ENCODE assay signal across 14 cellular contexts in the genomic region with DNA sequence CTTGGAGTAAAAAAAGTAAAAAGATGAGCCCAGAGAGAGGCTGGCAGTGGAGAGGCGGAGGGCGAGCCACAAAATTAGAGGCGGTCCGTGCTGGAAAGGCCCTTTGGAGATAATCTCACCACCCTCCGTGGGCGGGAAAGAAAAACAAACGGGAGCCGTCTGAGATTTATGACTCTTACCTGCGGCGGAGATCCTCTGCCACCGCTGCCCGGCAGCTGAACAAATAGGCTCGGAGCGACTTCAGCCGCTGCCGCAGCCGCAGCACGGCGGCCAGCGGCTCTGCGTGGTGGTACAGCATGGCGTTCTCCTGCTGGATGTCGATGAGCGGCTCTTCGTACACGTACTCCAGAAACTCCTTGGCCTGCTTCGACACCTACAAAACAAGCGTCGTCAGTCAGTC.
DNase-seq lines count a peak whose midpoint lies in the region; ATAC-seq, FAIRE-seq and TF ChIP-seq lines count a peak whose summit lies in the region.
"Had no signal": no experiment of that assay in that cellular context is flagged by ENCODE, and none has a peak within 500 bp of the region (broad histone marks: within the 10 kb centered on the region; RNA-seq: fewer than 3 reads in every experiment).

No MANE protein-coding gene starts in this region.

- H3K56ac ChIP-seq in H9 (ENCODE audit: insufficient read length, low read depth, low read length), result no peak overlapping the region

- no peak overlapping the region for H4K91ac ChIP-seq in H9 (ENCODE audit: insufficient read length, low read depth, low read length)

- peak overlapping the region; percentile 45 to 70 (median 56); a peak in 5 of 7 replicates for H3K27ac Mint-ChIP-seq in H9
- H3K27ac Mint-ChIP-seq: activated T-helper 17 cell treated with anti-CD3 and anti-CD28 coated beads, Interleukin-2, amount 50 U/mL, for 72 hours; natural killer cell treated with Interleukin-12 subunit alpha and Interleukin-12 subunit beta and Interleukin-15 and Interleukin-18, amount 100 ng/mL, for 72 hours had no signal

- H4K5ac ChIP-seq in H9 (ENCODE audit: insufficient read length, low read depth, low read length), result no peak overlapping the region

- no peaks in the 10 kb centered on the region for H3K27me3 Mint-ChIP-seq in H9 (ENCODE audit: low read depth)
- H3K27me3 Mint-ChIP-seq: activated T-helper 17 cell treated with anti-CD3 and anti-CD28 coated beads, Interleukin-2, amount 50 U/mL, for 72 hours; natural killer cell treated with Interleukin-12 subunit alpha and Interleukin-12 subunit beta and Interleukin-15 and Interleukin-18, amount 100 ng/mL, for 72 hours had no signal

- H3K9me3 ChIP-seq in H9 (ENCODE audit: control insufficient read depth, low read depth, low read length) (no peaks in the 10 kb centered on the region), pancreas (no peaks in the 10 kb centered on the region)

- H3K23ac ChIP-seq in H9 (ENCODE audit: insufficient read length, low read depth, low read length), result no peak overlapping the region

- no peak overlapping the region for H2BK5ac ChIP-seq in H9 (ENCODE audit: insufficient read length, low read length)

- H2BK20ac ChIP-seq in H9 (ENCODE audit: low read depth, low read length, poor library complexity, severe bottlenecking), result no peak overlapping the region

- no peak for DNase-seq in H9
- peak; percentile 90 for DNase-seq in NCI-H2227 (lab: John Stamatoyannopoulos, UW; ENCODE audit: unreplicated experiment)
- DNase-seq in epithelial cell of prostate (ENCODE audit: low read depth, low spot score), result peak; percentile 5
- peak; percentile 67 to 86 (median 80) for DNase-seq in pancreas
- no peak for DNase-seq in superior temporal gyrus (ENCODE audit: extremely low spot score)
- DNase-seq in amniotic stem cell (lab: John Stamatoyannopoulos, UW), result no peak
- DNase-seq: KBM-7, PC-9, substantia nigra had no signal

- peaks cover 45% of the 10 kb centered on the region in 2 experiments for H3K4me1 Mint-ChIP-seq in H9
- H3K4me1 Mint-ChIP-seq: activated T-helper 17 cell treated with anti-CD3 and anti-CD28 coated beads, Interleukin-2, amount 50 U/mL, for 72 hours had no signal

- peak overlapping the region; percentile 35 for H2BK12ac ChIP-seq in H9 (ENCODE audit: insufficient read length, low read depth, low read length)

- FAIRE-seq in pancreas (lab: Jason Lieb, UNC), result no peak
- FAIRE-seq: GM12878 had no signal

- no CpG with 5 or more reads among the region's 29 CpGs for WGBS in H9 (ENCODE audit: extremely low coverage, insufficient read length, low lambda C conversion rate)
- WGBS in pancreas, 2 donors, result 17 to 25% methylated on average over 29 of the region's 29 CpGs

- H3K4me3 ChIP-seq in pancreas, result peak overlapping the region in 2 of 4 donors; percentile 25 to 29
- H3K4me3 ChIP-seq: GM12878, PC-9 had no signal

- H3K9me3 Mint-ChIP-seq in H9, result no peaks in the 10 kb centered on the region
- H3K9me3 Mint-ChIP-seq: activated T-helper 17 cell treated with anti-CD3 and anti-CD28 coated beads, Interleukin-2, amount 50 U/mL, for 72 hours; natural killer cell treated with Interleukin-12 subunit alpha and Interleukin-12 subunit beta and Interleukin-15 and Interleukin-18, amount 100 ng/mL, for 72 hours had no signal

- H3K18ac ChIP-seq in H9 (ENCODE audit: insufficient read length, low read depth, low read length), result peak overlapping the region; percentile 53

- no peaks in the 10 kb centered on the region for H3K79me2 ChIP-seq in H9 (ENCODE audit: insufficient read depth, low read length)

- H3K4me3 Mint-ChIP-seq in H9, result no peak overlapping the region
- H3K4me3 Mint-ChIP-seq: activated T-helper 17 cell treated with anti-CD3 and anti-CD28 coated beads, Interleukin-2, amount 50 U/mL, for 72 hours; natural killer cell treated with Interleukin-12 subunit alpha and Interleukin-12 subunit beta and Interleukin-15 and Interleukin-18, amount 100 ng/mL, for 72 hours had no signal

- H3K27me3 ChIP-seq in H9 (ENCODE audit: insufficient read depth, low read length) (no peaks in the 10 kb centered on the region), pancreas (no peaks in the 10 kb centered on the region)

- ATAC-seq in pancreas, result peak; percentile 89 to 90 (median 90)
- no peak for ATAC-seq in GM21825 (IDR thresholded peaks at IDR 0.05; ENCODE audit: unreplicated experiment)
- ATAC-seq in HG03342 (IDR thresholded peaks at IDR 0.05; ENCODE audit: unreplicated experiment), result no peak
- ATAC-seq: activated T-helper 17 cell treated with anti-CD3 and anti-CD28 coated beads, Interleukin-2, amount 50 U/mL, for 72 hours; GM12878; natural killer cell treated with Interleukin-12 subunit alpha and Interleukin-12 subunit beta and Interleukin-15 and Interleukin-18, amount 100 ng/mL, for 72 hours had no signal

- no peak overlapping the region for H3K14ac ChIP-seq in H9 (ENCODE audit: insufficient read depth, low read length)

- no peaks in the 10 kb centered on the region for H3K36me3 Mint-ChIP-seq in H9 (ENCODE audit: insufficient read depth in 1 of 3, low read depth in 3 of 3)
- H3K36me3 Mint-ChIP-seq: natural killer cell treated with Interleukin-12 subunit alpha and Interleukin-12 subunit beta and Interleukin-15 and Interleukin-18, amount 100 ng/mL, for 72 hours had no signal

- no peaks in the 10 kb centered on the region for H4K20me1 ChIP-seq in H9 (ENCODE audit: control insufficient read depth, insufficient read depth, insufficient read length)

- no peaks in the 10 kb centered on the region for H3K23me2 ChIP-seq in H9 (ENCODE audit: insufficient read length, low read depth, low read length, poor library complexity, severe bottlenecking)

- no peak overlapping the region for H2AFZ ChIP-seq in H9 (ENCODE audit: low read length)
- H2AFZ ChIP-seq: PC-9 had no signal

- no peaks in the 10 kb centered on the region for H3K79me1 ChIP-seq in H9 (ENCODE audit: insufficient read depth, low read depth, low read length, poor library complexity, severe bottlenecking)

- H3K9ac ChIP-seq in H9 (ENCODE audit: extremely low read depth, insufficient read length, low read length), result no peak overlapping the region

- no peaks in the 10 kb centered on the region for H3K36me3 ChIP-seq in pancreas

- no peak overlapping the region for H2BK120ac ChIP-seq in H9 (ENCODE audit: low read depth, low read length, poor library complexity, severe bottlenecking)

- no peak overlapping the region for H2AK5ac ChIP-seq in H9 (ENCODE audit: insufficient read length, low read length)

- H3K4me2 ChIP-seq in H9 (ENCODE audit: insufficient read depth, insufficient read length, low read length), result no peak overlapping the region
- H3K4me2 ChIP-seq: PC-9 had no signal

- H3K27ac ChIP-seq in H9 (ENCODE audit: insufficient read length, low read depth, low read length) (no peak overlapping the region), epithelial cell of prostate (no peak overlapping the region), pancreas (peak overlapping the region; percentile 5 to 73 (median 62))
- H3K27ac ChIP-seq: PC-9 had no signal

- no peak overlapping the region for H4K8ac ChIP-seq in H9 (replicated peaks; ENCODE audit: insufficient read length, low read depth, low read length)

- no peak overlapping the region for H3K4ac ChIP-seq in H9 (ENCODE audit: low read depth, low read length)

- TF ChIP-seq CTCF in H9 (conservative IDR thresholded peaks at IDR 0.05), result no peak
- no peak for TF ChIP-seq CTCF in pancreas (IDR thresholded peaks at IDR 0.05)

- no peak overlapping the region; the same call in 1 of the 2 replicates for H2BK15ac ChIP-seq in H9 (ENCODE audit: low read depth, low read length)

- H3T11ph ChIP-seq in H9 (ENCODE audit: low read length), result no peak overlapping the region

- H3K4me1 ChIP-seq in H9 (ENCODE audit: insufficient read depth, low read length), result peaks cover 3% of the 10 kb centered on the region; the same call in 1 of the 2 replicates
- peaks cover 8 to 37% (median 11%) of the 10 kb centered on the region in 3 donors for H3K4me1 ChIP-seq in pancreas

- intact Hi-C loops in pancreas (cut with DNase I), result no loop called here

Comparison
In these comparisons a context has a peak if more than half of its experiments do, and no peak if none do; other contexts are left out.
1. DNase-seq: peak in NCI-H2227 (single experiment), epithelial cell of prostate (single experiment) and pancreas (6 of 6); none in H9 (single experiment), superior temporal gyrus (single experiment) and amniotic stem cell (single experiment).
2. H3K27ac ChIP-seq: peak in pancreas (4 of 4); none in H9 (single experiment) and epithelial cell of prostate (single experiment).
3. ATAC-seq: peak in pancreas (4 of 4); none in GM21825 (single experiment) and HG03342 (single experiment).